Comparison of ENCODE assay signal across 19 cellular contexts in the genomic region with DNA sequence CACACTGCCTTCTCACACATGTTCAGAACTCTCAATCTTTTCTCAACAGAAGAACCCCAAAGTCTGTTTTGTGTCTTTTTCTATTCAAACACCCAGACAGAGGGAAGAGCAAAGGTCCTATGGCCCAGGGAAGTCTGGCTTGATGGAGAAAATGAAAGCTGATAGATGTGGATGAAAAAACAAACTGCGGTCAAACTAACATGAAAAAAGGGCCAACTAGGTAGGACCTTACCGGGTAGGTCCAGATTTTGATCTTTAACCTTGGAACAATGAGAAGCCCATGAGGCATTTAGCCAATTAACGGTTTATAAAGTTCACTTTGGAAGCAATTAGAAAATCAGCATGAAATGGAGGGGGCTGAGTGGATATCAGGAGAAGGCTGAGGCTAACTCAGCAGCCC.
"Had no signal": no experiment of that assay in that cellular context is flagged by ENCODE, and none has a peak within 500 bp of the region (broad histone marks: within the 10 kb centered on the region; RNA-seq: fewer than 3 reads in every experiment).

No MANE protein-coding gene starts in this region.

- H3K27ac ChIP-seq: HL-60 had no signal

- DNase-seq: KBM-7, MV-4-11, NCI-H1048, NCI-H1105, NCI-H1417, NCI-H1436 treated with DMSO at 0.1 percent for 48 hours, NCI-H1694, NCI-H1930, NCI-H2081, NCI-H2107, NCI-H2227 treated with DMSO at 0.1 percent for 48 hours, NCI-H524, NCI-H526 treated with DMSO at 0.1 percent for 48 hours, NCI-H748 treated with DMSO at 0.1 percent for 48 hours, RPMI8226, SHP77, SK-N-SH, SW 1271 had no signal

- H3K9me3 ChIP-seq: SK-N-SH had no signal
